Comparison of ENCODE assay signal across 8 cellular contexts in genomic region chr11:65083834-65084597, GRCh38. TPM values are rescaled to one million over a fixed set of nuclear protein-coding genes. Genes with fewer than 3 reads are reported as not detected.
A peak's percentile ranks its signal among the peaks of the same experiment; 100 is the strongest.
DNase-seq lines count a peak whose midpoint lies in the region; ATAC-seq and TF ChIP-seq lines count a peak whose summit lies in the region.

TSS of gene CDCA5 (minus strand) at chr11:65084040. CDS start at chr11:65083978, 62 bp downstream.
TSS of gene ZFPL1 (plus strand) at chr11:65084222. CDS start at chr11:65084699, 477 bp downstream.

- no peaks in the 10 kb centered on the region for H4K20me1 ChIP-seq in smooth muscle cell (ENCODE audit: low read depth)

- peak within 1 kb of the TSS; percentile 89 to 95 (median 93) for H3K4me3 Mint-ChIP-seq in immature natural killer cell

- peaks cover 11% of the 10 kb centered on the region for H3K4me1 ChIP-seq in smooth muscle cell (ENCODE audit: low read depth)

- H3K9me3 Mint-ChIP-seq in immature natural killer cell = no peaks in the 10 kb centered on the region

- no peaks in the 10 kb centered on the region for H3F3A ChIP-seq in smooth muscle cell (ENCODE audit: low read depth)

- H3K4me3 ChIP-seq in smooth muscle cell = peak within 1 kb of the TSS; percentile 81

- DNase-seq in AG08396 (ENCODE audit: low spot score) = peak; percentile 99
- peak; percentile 87 for DNase-seq in NCI-H345 treated with DMSO at 0.1 percent for 48 hours (lab: John Stamatoyannopoulos, UW; ENCODE audit: unreplicated experiment)
- DNase-seq in activated CD4-positive, CD25-positive, alpha-beta regulatory T cell (lab: John Stamatoyannopoulos, UW) = peak; percentile 88 to 96 (median 92)
- peak; percentile 55 to 97 (median 92) for DNase-seq in caudate nucleus (lab: John Stamatoyannopoulos, UW)
- peak; percentile 96 to 97 (median 97) for DNase-seq in immature natural killer cell
- peak; percentile 84 for DNase-seq in smooth muscle cell (lab: John Stamatoyannopoulos, UW; ENCODE audit: unreplicated experiment)

- no peaks in the 10 kb centered on the region for H3K9me3 ChIP-seq in smooth muscle cell (replicated peaks; ENCODE audit: low read depth)

- H2AFZ ChIP-seq in smooth muscle cell (ENCODE audit: low read depth) = peak within 1 kb of the TSS; percentile 92

- peak within 1 kb of the TSS; percentile 94 for H3K9ac ChIP-seq in smooth muscle cell (ENCODE audit: low read depth)

- peaks cover 28% of the 10 kb centered on the region for H3K79me2 ChIP-seq in smooth muscle cell (ENCODE audit: low read depth)

- TF ChIP-seq CTCF in smooth muscle cell (IDR thresholded peaks at IDR 0.05; ENCODE audit: borderline replicate concordance, insufficient read depth, poor library complexity, severe bottlenecking) = no peak

- H3K4me1 Mint-ChIP-seq in immature natural killer cell = peaks cover 28 to 34% of the 10 kb centered on the region in 2 donors

- H3K27ac Mint-ChIP-seq in immature natural killer cell = peak within 1 kb of the TSS; percentile 94 to 98 (median 97)

- H3K36me3 Mint-ChIP-seq in immature natural killer cell = peaks cover 3 to 17% (median 10%) of the 10 kb centered on the region in 3 donors

- peak within 1 kb of the TSS; percentile 96 for H3K4me2 ChIP-seq in smooth muscle cell

- 1% methylated on average over 75 of the region's 79 CpGs for WGBS in smooth muscle cell (ENCODE audit: low lambda C conversion rate)

- ATAC-seq in GM19023 (IDR thresholded peaks at IDR 0.05; ENCODE audit: unreplicated experiment) (peak; percentile 79), HG03280 (IDR thresholded peaks at IDR 0.05; ENCODE audit: unreplicated experiment) (peak; percentile 89)

- H3K27ac ChIP-seq in caudate nucleus (ENCODE audit: low read depth, low read length) (peak within 1 kb of the TSS; percentile 98), smooth muscle cell (ENCODE audit: low read depth) (peak within 1 kb of the TSS; percentile 92)

- H3K27me3 Mint-ChIP-seq in immature natural killer cell (ENCODE audit: low read depth in 3 of 3) = peaks cover 13 to 15% (median 13%) of the 10 kb centered on the region in 3 donors

- no peaks in the 10 kb centered on the region for H3K36me3 ChIP-seq in smooth muscle cell (ENCODE audit: low read depth)

- H3K27me3 ChIP-seq in smooth muscle cell (ENCODE audit: low read depth) = no peaks in the 10 kb centered on the region

RNA-seq across cellular contexts. Expression of gene CDCA5, which starts in this region (rescaled TPM):
- polyA plus RNA-seq in immature natural killer cell (1 to 10 TPM; 1.8 to 2.9 (median 2.4) TPM), smooth muscle cell (8.5 and 11.2 TPM in 2 replicates)
- 8.0 and 8.3 TPM in 2 replicates for total RNA-seq in smooth muscle cell

RNA-seq across cellular contexts. Expression of gene ZFPL1, which starts in this region (rescaled TPM):
- polyA plus RNA-seq in immature natural killer cell (10 to 100 TPM; 28.3 to 31.2 (median 29.8) TPM), smooth muscle cell (81.0 and 87.1 TPM in 2 replicates)
- total RNA-seq in smooth muscle cell = 49.1 and 91.0 TPM in 2 replicates

Comparison
In these comparisons a context has a peak if more than half of its experiments do, and no peak if none do; other contexts are left out.
1. Peak in every context shown above with its lines: DNase-seq, ATAC-seq, H3K4me3 ChIP-seq and H3K27ac ChIP-seq.